In genomic region chr11:86741489-86742435, GRCh38 we compare ENCODE assay signal across 1 cellular context.
A peak's percentile ranks its signal among the peaks of the same experiment; 100 is the strongest.
TF ChIP-seq lines count a peak whose summit lies in the region.

No MANE protein-coding gene starts in this region.

TF ChIP-seq in HepG2, 621 proteins besides CTCF, POLR2A, EP300 and RAD21 (continued from another document):
- TF ChIP-seq SAP130 (CRISPR knock-in tag; IDR thresholded peaks at IDR 0.05; ENCODE audit: low read depth) (peak; percentile 44; the same call in 1 of the 2 replicates), ZNF136 (CRISPR knock-in tag; IDR thresholded peaks at IDR 0.05; ENCODE audit: low read depth) (no peak), AHDC1 (CRISPR knock-in tag; IDR thresholded peaks at IDR 0.05; ENCODE audit: borderline replicate concordance) (0 out of 2 replicates have a peak, but pooled peaks have one; percentile 28), CENPX (CRISPR knock-in tag; IDR thresholded peaks at IDR 0.05) (no peak), BCLAF1 (IDR thresholded peaks at IDR 0.05) (no peak), RXRB (CRISPR knock-in tag; IDR thresholded peaks at IDR 0.05; ENCODE audit: borderline replicate concordance) (peak; percentile 55; the same call in 1 of the 2 replicates), ZNF17 (CRISPR knock-in tag; IDR thresholded peaks at IDR 0.05) (no peak), ZFP82 (CRISPR knock-in tag; IDR thresholded peaks at IDR 0.05; ENCODE audit: borderline replicate concordance) (no peak), ATAD3A (CRISPR knock-in tag; IDR thresholded peaks at IDR 0.05) (no peak), ZNF720 (CRISPR knock-in tag; IDR thresholded peaks at IDR 0.05) (no peak), HNRNPK (IDR thresholded peaks at IDR 0.05; ENCODE audit: low read depth, low read length, poor library complexity, severe bottlenecking) (no peak), ZNF740 (CRISPR knock-in tag; IDR thresholded peaks at IDR 0.05) (no peak), GATAD1 (CRISPR knock-in tag; IDR thresholded peaks at IDR 0.05) (0 out of 2 replicates have a peak, but pooled peaks have one; percentile 5), ZBTB3 (CRISPR knock-in tag; IDR thresholded peaks at IDR 0.05; ENCODE audit: borderline replicate concordance, low read depth) (no peak), SOX5 (CRISPR knock-in tag; IDR thresholded peaks at IDR 0.05; ENCODE audit: borderline replicate concordance) (peak; percentile 59; the same call in 1 of the 2 replicates), BCL6 (CRISPR knock-in tag; IDR thresholded peaks at IDR 0.05) (0 out of 2 replicates have a peak, but pooled peaks have one; percentile 9), FOXP1 (IDR thresholded peaks at IDR 0.05) (no peak), FOXP1 (CRISPR knock-in tag; IDR thresholded peaks at IDR 0.05) (peak; percentile 66), FIP1L1 (IDR thresholded peaks at IDR 0.05; ENCODE audit: borderline replicate concordance, insufficient read depth, low read depth, low read length) (no peak), BATF2 (CRISPR knock-in tag; IDR thresholded peaks at IDR 0.05) (no peak), ZNF543 (CRISPR knock-in tag; IDR thresholded peaks at IDR 0.05) (no peak)
- TF ChIP-seq, protein P1, sequence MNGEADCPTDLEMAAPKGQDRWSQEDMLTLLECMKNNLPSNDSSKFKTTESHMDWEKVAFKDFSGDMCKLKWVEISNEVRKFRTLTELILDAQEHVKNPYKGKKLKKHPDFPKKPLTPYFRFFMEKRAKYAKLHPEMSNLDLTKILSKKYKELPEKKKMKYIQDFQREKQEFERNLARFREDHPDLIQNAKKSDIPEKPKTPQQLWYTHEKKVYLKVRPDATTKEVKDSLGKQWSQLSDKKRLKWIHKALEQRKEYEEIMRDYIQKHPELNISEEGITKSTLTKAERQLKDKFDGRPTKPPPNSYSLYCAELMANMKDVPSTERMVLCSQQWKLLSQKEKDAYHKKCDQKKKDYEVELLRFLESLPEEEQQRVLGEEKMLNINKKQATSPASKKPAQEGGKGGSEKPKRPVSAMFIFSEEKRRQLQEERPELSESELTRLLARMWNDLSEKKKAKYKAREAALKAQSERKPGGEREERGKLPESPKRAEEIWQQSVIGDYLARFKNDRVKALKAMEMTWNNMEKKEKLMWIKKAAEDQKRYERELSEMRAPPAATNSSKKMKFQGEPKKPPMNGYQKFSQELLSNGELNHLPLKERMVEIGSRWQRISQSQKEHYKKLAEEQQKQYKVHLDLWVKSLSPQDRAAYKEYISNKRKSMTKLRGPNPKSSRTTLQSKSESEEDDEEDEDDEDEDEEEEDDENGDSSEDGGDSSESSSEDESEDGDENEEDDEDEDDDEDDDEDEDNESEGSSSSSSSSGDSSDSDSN (CRISPR knock-in tag; IDR thresholded peaks at IDR 0.05): no peak
